Comparison of ENCODE assay signal across 8 cellular contexts in genomic region chr1:92784051-92784638, GRCh38. TPM values are rescaled to one million over a fixed set of nuclear protein-coding genes. Genes with fewer than 3 reads are reported as not detected.
A peak's percentile ranks its signal among the peaks of the same experiment; 100 is the strongest.
DNase-seq lines count a peak whose midpoint lies in the region; ATAC-seq and TF ChIP-seq lines count a peak whose summit lies in the region.

No MANE protein-coding gene starts in this region.

- peak; percentile 57 for DNase-seq in activated CD4-positive, alpha-beta T cell treated with anti-CD3 and anti-CD28 coated beads for 36 hours
- no peak for DNase-seq in activated CD4-positive, alpha-beta T cell treated with anti-CD3 and anti-CD28 coated beads, Interleukin-2, amount 50 U/mL, for 1 hour
- DNase-seq in HK-2 (ENCODE audit: unreplicated experiment) (peak; percentile 41), WERI-Rb-1 (no peak), mesenchymal stem cell (peak; percentile 69)
- peak; percentile 2 for DNase-seq in effector CD4-positive, alpha-beta T cell
- peak; percentile 50 for DNase-seq in stimulated activated naive CD8-positive, alpha-beta T cell treated with anti-CD3 and anti-CD28 coated beads, Interleukin-15, Interleukin-2, amounts not matched to agents 100 U/mL and 50 U/mL, for 24 hours

- CTCF ChIA-PET in activated CD4-positive, alpha-beta T cell treated with anti-CD3 and anti-CD28 coated beads for 36 hours (lab: Charles Lee) = interaction anchor here (0.7 to 1.0 kb wide), 3 partner anchors 8 to 66 kb away, joined by 3 read pairs; no protein-coding TSS in a partner anchor

- peak overlapping the region; percentile 24 to 90 for H3K4ac ChIP-seq in mesenchymal stem cell (ENCODE audit: low read depth in 1 of 2, low read length in 2 of 2)

- peak overlapping the region; percentile 99 for H3K9ac ChIP-seq in mesenchymal stem cell (ENCODE audit: low read length)

- H3K27me3 Mint-ChIP-seq in activated CD4-positive, alpha-beta T cell treated with anti-CD3 and anti-CD28 coated beads for 36 hours = peaks cover 31% of the 10 kb centered on the region

- peak overlapping the region; percentile 87 to 100 for H3K18ac ChIP-seq in mesenchymal stem cell (ENCODE audit: low read depth in 1 of 2, low read length in 2 of 2)

- peak overlapping the region; percentile 74 for H3K4me2 ChIP-seq in mesenchymal stem cell (ENCODE audit: low read length, poor library complexity, severe bottlenecking)

- H4K8ac ChIP-seq in mesenchymal stem cell (ENCODE audit: low read length) = peak overlapping the region; percentile 69

- H3K23ac ChIP-seq in mesenchymal stem cell (ENCODE audit: low read length in 2 of 2) = peak overlapping the region in 1 of 2 experiments; percentile 97

- H2BK5ac ChIP-seq in mesenchymal stem cell (ENCODE audit: low read depth, low read length, poor library complexity, severe bottlenecking) = no peak overlapping the region

- H3K4me1 Mint-ChIP-seq in activated CD4-positive, alpha-beta T cell treated with anti-CD3 and anti-CD28 coated beads for 36 hours = peaks cover 13% of the 10 kb centered on the region

- H2BK12ac ChIP-seq in mesenchymal stem cell (ENCODE audit: low read length in 2 of 2) = peak overlapping the region; percentile 47 to 50

- 4% methylated on average over 24 of the region's 25 CpGs for whole genome bisulfite sequencing in mesenchymal stem cell

- H3K27ac ChIP-seq in WERI-Rb-1 (peak overlapping the region; percentile 83), mesenchymal stem cell (ENCODE audit: low read length, poor library complexity, severe bottlenecking) (peak overlapping the region; percentile 64)

- peak overlapping the region in 1 of 2 experiments; percentile 94 for H3K14ac ChIP-seq in mesenchymal stem cell (ENCODE audit: low read length in 2 of 2)

- no peak overlapping the region for H2BK15ac ChIP-seq in mesenchymal stem cell (ENCODE audit: low read depth, poor library complexity, severe bottlenecking)

- peaks cover 3% of the 10 kb centered on the region for H3K4me1 ChIP-seq in mesenchymal stem cell (ENCODE audit: control insufficient read depth, insufficient read depth, low read depth, low read length)

- H3K4me3 Mint-ChIP-seq in activated CD4-positive, alpha-beta T cell treated with anti-CD3 and anti-CD28 coated beads for 36 hours = peak overlapping the region; percentile 71

- no peaks in the 10 kb centered on the region for H3K9me3 ChIP-seq in WERI-Rb-1 (ENCODE audit: severe bottlenecking)
- no peaks in the 10 kb centered on the region for H3K9me3 ChIP-seq in mesenchymal stem cell (ENCODE audit: control insufficient read depth, low read length)

- H3K36me3 ChIP-seq in WERI-Rb-1 = peaks cover 2% of the 10 kb centered on the region; the same call in 1 of the 2 replicates
- no peaks in the 10 kb centered on the region for H3K36me3 ChIP-seq in mesenchymal stem cell (ENCODE audit: control insufficient read depth in 1 of 2, insufficient read depth in 2 of 2, low read depth in 1 of 2, low read length in 2 of 2)

- POLR2A ChIA-PET in activated CD4-positive, alpha-beta T cell treated with anti-CD3 and anti-CD28 coated beads for 36 hours (lab: Charles Lee) = interaction anchor here (1.3 kb wide), 1 partner anchor 48 kb away, joined by 4 read pairs; no protein-coding TSS in a partner anchor

- H3K27ac Mint-ChIP-seq in activated CD4-positive, alpha-beta T cell treated with anti-CD3 and anti-CD28 coated beads for 36 hours = no peak overlapping the region

- peak; percentile 51 for ATAC-seq in activated CD4-positive, alpha-beta T cell treated with anti-CD3 and anti-CD28 coated beads for 36 hours
- peak; percentile 55 for ATAC-seq in stimulated activated naive CD8-positive, alpha-beta T cell treated with anti-CD3 and anti-CD28 coated beads, Interleukin-15, Interleukin-2, amounts not matched to agents 100 U/mL and 50 U/mL, for 24 hours
- no peak for ATAC-seq in GM21825 (IDR thresholded peaks at IDR 0.05; ENCODE audit: unreplicated experiment)

- H3K27me3 ChIP-seq in WERI-Rb-1 (ENCODE audit: insufficient read depth, low read depth, severe bottlenecking) (no peaks in the 10 kb centered on the region), mesenchymal stem cell (ENCODE audit: control insufficient read depth in 1 of 2, insufficient read depth in 1 of 2, low read length in 2 of 2) (no peaks in the 10 kb centered on the region)

- intact Hi-C loops in activated CD4-positive, alpha-beta T cell treated with anti-CD3 and anti-CD28 coated beads for 36 hours (cut with DNase I, micrococcal nuclease) = loop anchor here (1.0 to 2.0 kb wide), 2 partner anchors 48 to 49 kb away; partner anchors contain the start of gene RPL5 (in 2 of the 2)

- peaks cover 8% of the 10 kb centered on the region for H3K79me1 ChIP-seq in mesenchymal stem cell (replicated peaks; ENCODE audit: low read length, poor library complexity, severe bottlenecking)

- H2BK120ac ChIP-seq in mesenchymal stem cell (ENCODE audit: low read depth, low read length) = peak overlapping the region; percentile 68

- no peaks in the 10 kb centered on the region for H3K36me3 Mint-ChIP-seq in activated CD4-positive, alpha-beta T cell treated with anti-CD3 and anti-CD28 coated beads for 36 hours (ENCODE audit: low read depth)

- H2AK5ac ChIP-seq in mesenchymal stem cell (ENCODE audit: low read length, severe bottlenecking) = no peak overlapping the region

- H2AFZ ChIP-seq in mesenchymal stem cell (ENCODE audit: low read depth, low read length) = peak overlapping the region; percentile 54

- no peaks in the 10 kb centered on the region for H3K9me3 Mint-ChIP-seq in activated CD4-positive, alpha-beta T cell treated with anti-CD3 and anti-CD28 coated beads for 36 hours (ENCODE audit: low read depth)

- peak overlapping the region; percentile 34 for H4K91ac ChIP-seq in mesenchymal stem cell (ENCODE audit: low read length)

- no peak for TF ChIP-seq CTCF in WERI-Rb-1 (IDR thresholded peaks at IDR 0.05; ENCODE audit: low read depth, low read length)

- H3K4me3 ChIP-seq in WERI-Rb-1 (ENCODE audit: low read depth, low read length) (peak overlapping the region; percentile 65), mesenchymal stem cell (ENCODE audit: insufficient read depth in 1 of 2, low read depth in 1 of 2, low read length in 2 of 2) (peak overlapping the region; percentile 86 to 93)

RNA-seq across cellular contexts. Expression of gene EVI5, which starts 0.8 kb away (rescaled TPM):
- 10 to 100 TPM; 28.5 to 32.6 TPM for total RNA-seq in activated CD4-positive, alpha-beta T cell treated with anti-CD3 and anti-CD28 coated beads for 36 hours
- 31.3 TPM for polyA plus RNA-seq in mesenchymal stem cell (2013, experiment 1 of 2)
- 30.6 TPM for polyA plus RNA-seq in mesenchymal stem cell (2013, experiment 2 of 2)

RNA-seq across cellular contexts. Expression of gene RPL5, which starts 47.7 kb away (rescaled TPM):
- 1,000 to 10,000 TPM; 1,359 to 1,602 TPM for total RNA-seq in activated CD4-positive, alpha-beta T cell treated with anti-CD3 and anti-CD28 coated beads for 36 hours
- 3,583 TPM for polyA plus RNA-seq in mesenchymal stem cell (2013, experiment 1 of 2)
- polyA plus RNA-seq in mesenchymal stem cell (2013, experiment 2 of 2) = 3,853 TPM

Comparison
In these comparisons a context has a peak if more than half of its experiments do, and no peak if none do; other contexts are left out.
1. DNase-seq: peak in activated CD4-positive, alpha-beta T cell treated with anti-CD3 and anti-CD28 coated beads for 36 hours (single experiment), HK-2 (single experiment), effector CD4-positive, alpha-beta T cell (single experiment), mesenchymal stem cell (single experiment) and stimulated activated naive CD8-positive, alpha-beta T cell treated with anti-CD3 and anti-CD28 coated beads, Interleukin-15, Interleukin-2, amounts not matched to agents 100 U/mL and 50 U/mL, for 24 hours (single experiment); none in activated CD4-positive, alpha-beta T cell treated with anti-CD3 and anti-CD28 coated beads, Interleukin-2, amount 50 U/mL, for 1 hour (single experiment) and WERI-Rb-1 (single experiment).